In genomic region chr4:7971159-7971631, GRCh38 we compare ENCODE assay signal across 10 cellular contexts. TPM values are rescaled to one million over a fixed set of nuclear protein-coding genes. Genes with fewer than 3 reads are reported as not detected.
DNase-seq lines count a peak whose midpoint lies in the region; ATAC-seq and TF ChIP-seq lines count a peak whose summit lies in the region.
"Had no signal": no experiment of that assay in that cellular context is flagged by ENCODE, and none has a peak within 500 bp of the region (broad histone marks: within the 10 kb centered on the region; RNA-seq: fewer than 3 reads in every experiment).

No MANE protein-coding gene starts in this region.

- H3F3A ChIP-seq in smooth muscle cell (ENCODE audit: low read depth) = peaks cover 25% of the 10 kb centered on the region

- H4K20me1 ChIP-seq in smooth muscle cell (ENCODE audit: low read depth) = no peaks in the 10 kb centered on the region

- H3K27ac ChIP-seq in HUES6 (ENCODE audit: low read depth, low read length) = peak overlapping the region; percentile 27; the same call in 1 of the 2 replicates
- peak overlapping the region; percentile 90 for H3K27ac ChIP-seq in smooth muscle cell (ENCODE audit: low read depth)
- no peak overlapping the region for H3K27ac ChIP-seq in aorta (ENCODE audit: low read depth in 1 of 2, low read length in 2 of 2)

- no peaks in the 10 kb centered on the region for H3K27me3 Mint-ChIP-seq in activated T-helper 1 cell treated with anti-CD3 and anti-CD28 coated beads, Interleukin-12 subunit alpha, Interleukin-12 subunit beta, Interleukin-2, Interleukin-4 antibody, amounts not matched to agents 30 ng/mL and 10 ng/mL and 1 ng/mL, durations not matched to agents 14 hours and 24 hours and 36 hours (ENCODE audit: insufficient read depth)
- peaks cover 13 to 23% (median 23%) of the 10 kb centered on the region in 3 donors for H3K27me3 Mint-ChIP-seq in immature natural killer cell (ENCODE audit: low read depth in 3 of 3)

- H3K9me3 Mint-ChIP-seq in activated T-helper 1 cell treated with anti-CD3 and anti-CD28 coated beads, Interleukin-12 subunit alpha, Interleukin-12 subunit beta, Interleukin-2, Interleukin-4 antibody, amounts not matched to agents 30 ng/mL and 10 ng/mL and 1 ng/mL, durations not matched to agents 14 hours and 24 hours and 36 hours = no peaks in the 10 kb centered on the region
- H3K9me3 Mint-ChIP-seq in immature natural killer cell = no peaks in the 10 kb centered on the region

- peak overlapping the region; percentile 99 for H3K4me3 Mint-ChIP-seq in activated T-helper 1 cell treated with anti-CD3 and anti-CD28 coated beads, Interleukin-12 subunit alpha, Interleukin-12 subunit beta, Interleukin-2, Interleukin-4 antibody, amounts not matched to agents 30 ng/mL and 10 ng/mL and 1 ng/mL, durations not matched to agents 14 hours and 24 hours and 36 hours
- peak overlapping the region; percentile 91 to 99 (median 96) for H3K4me3 Mint-ChIP-seq in immature natural killer cell

- H3K36me3 ChIP-seq in HUES6 (ENCODE audit: control insufficient read depth, insufficient read depth, low read length) (no peaks in the 10 kb centered on the region), smooth muscle cell (ENCODE audit: low read depth) (no peaks in the 10 kb centered on the region), aorta (ENCODE audit: control insufficient read depth in 1 of 2, insufficient read depth in 2 of 2, low read length in 1 of 2) (no peaks in the 10 kb centered on the region)
- H3K36me3 ChIP-seq: SJSA1 had no signal

- peaks cover 63% of the 10 kb centered on the region for H3K4me1 Mint-ChIP-seq in activated T-helper 1 cell treated with anti-CD3 and anti-CD28 coated beads, Interleukin-12 subunit alpha, Interleukin-12 subunit beta, Interleukin-2, Interleukin-4 antibody, amounts not matched to agents 30 ng/mL and 10 ng/mL and 1 ng/mL, durations not matched to agents 14 hours and 24 hours and 36 hours (ENCODE audit: low read depth)
- H3K4me1 Mint-ChIP-seq in immature natural killer cell = peaks cover 91 to 93% of the 10 kb centered on the region in 2 donors

- H3K4me1 ChIP-seq in HUES6 (ENCODE audit: control insufficient read depth, insufficient read depth, low read length) = peaks cover 45% of the 10 kb centered on the region
- H3K4me1 ChIP-seq in smooth muscle cell (ENCODE audit: low read depth) = peaks cover 10% of the 10 kb centered on the region
- peaks cover 0 to 2% of the 10 kb centered on the region in 2 donors for H3K4me1 ChIP-seq in aorta (ENCODE audit: control insufficient read depth in 1 of 2, insufficient read depth in 2 of 2, low read length in 2 of 2)

- H3K4me3 ChIP-seq in HUES6 (ENCODE audit: low read depth, low read length) (no peak overlapping the region), smooth muscle cell (no peak overlapping the region), aorta (ENCODE audit: low read length in 2 of 2) (no peak overlapping the region)
- H3K4me3 ChIP-seq: SJSA1 had no signal

- 89% methylated on average over 2 of the region's 2 CpGs for WGBS in smooth muscle cell (ENCODE audit: low lambda C conversion rate)
- WGBS in aorta, 2 donors = 89 to 94% methylated on average over 2 of the region's 2 CpGs

- intact Hi-C loops in activated T-helper 1 cell treated with anti-CD3 and anti-CD28 coated beads, Interleukin-12 subunit alpha, Interleukin-12 subunit beta, Interleukin-2, Interleukin-4 antibody, amounts not matched to agents 30 ng/mL and 10 ng/mL and 1 ng/mL, durations not matched to agents 14 hours and 24 hours and 36 hours (cut with micrococcal nuclease) = no loop called here
- intact Hi-C loops in aorta (cut with DNase I) = loop anchor here in 1 of 2 donors (5.0 kb wide), 1 partner anchor 169 kb away; no protein-coding TSS in a partner anchor

- H2AFZ ChIP-seq in smooth muscle cell (ENCODE audit: low read depth) = no peak overlapping the region

- no peak for ATAC-seq in aorta (ENCODE audit: low FRiP score)
- no peak for ATAC-seq in HG03520 (IDR thresholded peaks at IDR 0.05; ENCODE audit: unreplicated experiment)

- H3K27me3 ChIP-seq in HUES6 (ENCODE audit: control insufficient read depth, insufficient read depth, low read length) (no peaks in the 10 kb centered on the region), smooth muscle cell (ENCODE audit: low read depth) (no peaks in the 10 kb centered on the region), aorta (ENCODE audit: control insufficient read depth in 1 of 2, insufficient read depth in 2 of 2, low read length in 1 of 2) (no peaks in the 10 kb centered on the region)
- H3K27me3 ChIP-seq: SJSA1 had no signal

- H3K79me2 ChIP-seq in smooth muscle cell (ENCODE audit: low read depth) = no peaks in the 10 kb centered on the region

- DNase-seq in activated T-helper 1 cell treated with anti-CD3 and anti-CD28 coated beads, Interleukin-12 subunit alpha, Interleukin-12 subunit beta, Interleukin-2, Interleukin-4 antibody, amounts not matched to agents 30 ng/mL and 10 ng/mL and 1 ng/mL, durations not matched to agents 14 hours and 24 hours and 36 hours (ENCODE audit: low spot score) = no peak
- DNase-seq in immature natural killer cell (no peak), smooth muscle cell (lab: John Stamatoyannopoulos, UW; ENCODE audit: unreplicated experiment) (no peak), aorta (no peak), NCI-H146 treated with DMSO at 0.1 percent for 48 hours (lab: John Stamatoyannopoulos, UW; ENCODE audit: unreplicated experiment) (no peak)
- DNase-seq: DMS79 treated with DMSO at 0.1 percent for 48 hours, NCI-H2171 had no signal

- peaks cover 22% of the 10 kb centered on the region for H3K36me3 Mint-ChIP-seq in activated T-helper 1 cell treated with anti-CD3 and anti-CD28 coated beads, Interleukin-12 subunit alpha, Interleukin-12 subunit beta, Interleukin-2, Interleukin-4 antibody, amounts not matched to agents 30 ng/mL and 10 ng/mL and 1 ng/mL, durations not matched to agents 14 hours and 24 hours and 36 hours (ENCODE audit: low read depth)
- peaks cover 0 to 4% (median 0%) of the 10 kb centered on the region in 3 donors for H3K36me3 Mint-ChIP-seq in immature natural killer cell

- H3K4me2 ChIP-seq in smooth muscle cell = no peak overlapping the region

- H3K9me3 ChIP-seq in HUES6 (ENCODE audit: control insufficient read depth, insufficient read depth, low read depth, low read length) = no peaks in the 10 kb centered on the region
- H3K9me3 ChIP-seq in smooth muscle cell (replicated peaks; ENCODE audit: low read depth) = no peaks in the 10 kb centered on the region
- H3K9me3 ChIP-seq in aorta (ENCODE audit: control insufficient read depth, low read length) = no peaks in the 10 kb centered on the region
- H3K9me3 ChIP-seq: SJSA1 had no signal

- peak overlapping the region; percentile 43 for H3K9ac ChIP-seq in HUES6 (ENCODE audit: low read length)
- no peak overlapping the region for H3K9ac ChIP-seq in smooth muscle cell (ENCODE audit: low read depth)

- H3K27ac Mint-ChIP-seq in activated T-helper 1 cell treated with anti-CD3 and anti-CD28 coated beads, Interleukin-12 subunit alpha, Interleukin-12 subunit beta, Interleukin-2, Interleukin-4 antibody, amounts not matched to agents 30 ng/mL and 10 ng/mL and 1 ng/mL, durations not matched to agents 14 hours and 24 hours and 36 hours = peak overlapping the region; percentile 100
- H3K27ac Mint-ChIP-seq in immature natural killer cell = peak overlapping the region; percentile 95 to 99 (median 97)

- TF ChIP-seq CTCF in smooth muscle cell (IDR thresholded peaks at IDR 0.05; ENCODE audit: borderline replicate concordance, insufficient read depth, poor library complexity, severe bottlenecking) = no peak

RNA-seq across cellular contexts. Expression of gene AFAP1, which starts 31.5 kb away (rescaled TPM):
- 48.3 and 48.4 TPM in 2 replicates for total RNA-seq in activated T-helper 1 cell treated with anti-CD3 and anti-CD28 coated beads, Interleukin-12 subunit alpha, Interleukin-12 subunit beta, Interleukin-2, Interleukin-4 antibody, amounts not matched to agents 30 ng/mL and 10 ng/mL and 1 ng/mL, durations not matched to agents 14 hours and 24 hours and 36 hours
- polyA plus RNA-seq in immature natural killer cell (1 to 10 TPM in 1 of 3 donors, under 1 TPM in 1, not detected in 1; 0.32 to 1.2 TPM), smooth muscle cell (12.6 and 15.8 TPM in 2 replicates), aorta (10 to 100 TPM in 1 of 2 donors, 1 to 10 TPM in 1; 4.6 to 13.3 TPM)
- total RNA-seq in smooth muscle cell (17.9 and 24.8 TPM in 2 replicates), aorta (10 to 100 TPM; 40.5 to 60.5 TPM)

Comparison
In these comparisons a context has a peak if more than half of its experiments do, and no peak if none do; other contexts are left out.
1. H3K27ac ChIP-seq: peak in HUES6 (single experiment) and smooth muscle cell (single experiment); none in aorta (0 of 2).